ENCODE assay signal across 1 cellular context in the genomic region with DNA sequence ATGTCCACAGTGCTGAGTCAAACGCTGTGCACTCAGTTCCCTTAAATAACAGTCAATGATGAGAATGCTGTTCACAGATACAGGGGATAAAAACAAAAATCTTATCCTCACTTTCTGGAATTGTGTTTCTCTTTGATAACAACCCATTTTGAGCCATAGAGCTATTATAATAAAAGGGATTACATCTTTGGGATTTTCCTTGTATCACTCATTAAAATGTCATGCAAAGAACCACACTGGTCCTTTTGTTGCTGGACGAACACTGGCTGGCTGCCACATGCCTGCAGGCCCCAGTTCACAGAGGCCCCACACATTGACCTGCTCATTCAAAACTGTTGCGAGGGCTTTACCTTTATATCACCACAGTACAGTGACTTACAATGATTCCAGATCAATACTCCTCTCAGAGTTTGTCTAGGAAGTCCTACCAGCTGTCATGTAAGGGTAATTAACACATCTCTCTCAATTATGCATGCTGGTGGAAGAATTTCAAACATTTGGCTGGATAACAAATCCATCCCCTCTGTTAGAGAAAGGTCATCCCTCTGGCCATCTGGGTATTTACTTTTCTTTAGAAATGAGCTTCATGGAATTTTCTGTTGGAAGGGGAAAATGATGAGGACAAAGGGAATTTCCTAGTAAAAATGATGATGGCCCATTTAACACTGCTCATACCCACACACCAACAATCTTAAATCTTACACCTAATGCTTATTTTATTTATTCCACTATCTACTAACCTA.
A peak's percentile ranks its signal among the peaks of the same experiment; 100 is the strongest.
TF ChIP-seq lines count a peak whose summit lies in the region.

No MANE protein-coding gene starts in this region.

TF ChIP-seq in HepG2, 621 proteins besides CTCF, POLR2A, EP300 and RAD21 (continued from another document and continues in another):
- TF ChIP-seq, protein P1, sequence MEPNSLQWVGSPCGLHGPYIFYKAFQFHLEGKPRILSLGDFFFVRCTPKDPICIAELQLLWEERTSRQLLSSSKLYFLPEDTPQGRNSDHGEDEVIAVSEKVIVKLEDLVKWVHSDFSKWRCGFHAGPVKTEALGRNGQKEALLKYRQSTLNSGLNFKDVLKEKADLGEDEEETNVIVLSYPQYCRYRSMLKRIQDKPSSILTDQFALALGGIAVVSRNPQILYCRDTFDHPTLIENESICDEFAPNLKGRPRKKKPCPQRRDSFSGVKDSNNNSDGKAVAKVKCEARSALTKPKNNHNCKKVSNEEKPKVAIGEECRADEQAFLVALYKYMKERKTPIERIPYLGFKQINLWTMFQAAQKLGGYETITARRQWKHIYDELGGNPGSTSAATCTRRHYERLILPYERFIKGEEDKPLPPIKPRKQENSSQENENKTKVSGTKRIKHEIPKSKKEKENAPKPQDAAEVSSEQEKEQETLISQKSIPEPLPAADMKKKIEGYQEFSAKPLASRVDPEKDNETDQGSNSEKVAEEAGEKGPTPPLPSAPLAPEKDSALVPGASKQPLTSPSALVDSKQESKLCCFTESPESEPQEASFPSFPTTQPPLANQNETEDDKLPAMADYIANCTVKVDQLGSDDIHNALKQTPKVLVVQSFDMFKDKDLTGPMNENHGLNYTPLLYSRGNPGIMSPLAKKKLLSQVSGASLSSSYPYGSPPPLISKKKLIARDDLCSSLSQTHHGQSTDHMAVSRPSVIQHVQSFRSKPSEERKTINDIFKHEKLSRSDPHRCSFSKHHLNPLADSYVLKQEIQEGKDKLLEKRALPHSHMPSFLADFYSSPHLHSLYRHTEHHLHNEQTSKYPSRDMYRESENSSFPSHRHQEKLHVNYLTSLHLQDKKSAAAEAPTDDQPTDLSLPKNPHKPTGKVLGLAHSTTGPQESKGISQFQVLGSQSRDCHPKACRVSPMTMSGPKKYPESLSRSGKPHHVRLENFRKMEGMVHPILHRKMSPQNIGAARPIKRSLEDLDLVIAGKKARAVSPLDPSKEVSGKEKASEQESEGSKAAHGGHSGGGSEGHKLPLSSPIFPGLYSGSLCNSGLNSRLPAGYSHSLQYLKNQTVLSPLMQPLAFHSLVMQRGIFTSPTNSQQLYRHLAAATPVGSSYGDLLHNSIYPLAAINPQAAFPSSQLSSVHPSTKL (CRISPR knock-in tag; IDR thresholded peaks at IDR 0.05), result peak; percentile 68; the same call in 1 of the 2 replicates
- peak; percentile 25; the same call in 1 of the 2 replicates for TF ChIP-seq RARA (CRISPR knock-in tag; IDR thresholded peaks at IDR 0.05)
- TF ChIP-seq THRA (CRISPR knock-in tag; IDR thresholded peaks at IDR 0.05; ENCODE audit: borderline replicate concordance), result peak; percentile 46; the same call in 1 of the 2 replicates
- 0 out of 2 replicates have a peak, but pooled peaks have one; percentile 31 for TF ChIP-seq RFXAP (CRISPR knock-in tag; IDR thresholded peaks at IDR 0.05; ENCODE audit: borderline replicate concordance)
- no peak for TF ChIP-seq SKIL (CRISPR knock-in tag; IDR thresholded peaks at IDR 0.05; ENCODE audit: borderline replicate concordance)
- TF ChIP-seq, protein P2, sequence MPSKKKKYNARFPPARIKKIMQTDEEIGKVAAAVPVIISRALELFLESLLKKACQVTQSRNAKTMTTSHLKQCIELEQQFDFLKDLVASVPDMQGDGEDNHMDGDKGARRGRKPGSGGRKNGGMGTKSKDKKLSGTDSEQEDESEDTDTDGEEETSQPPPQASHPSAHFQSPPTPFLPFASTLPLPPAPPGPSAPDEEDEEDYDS (CRISPR knock-in tag; IDR thresholded peaks at IDR 0.05), result 0 out of 2 replicates have a peak, but pooled peaks have one; percentile 14
- TF ChIP-seq ZNF331 (CRISPR knock-in tag; IDR thresholded peaks at IDR 0.05), result no peak
- TF ChIP-seq, protein P3, sequence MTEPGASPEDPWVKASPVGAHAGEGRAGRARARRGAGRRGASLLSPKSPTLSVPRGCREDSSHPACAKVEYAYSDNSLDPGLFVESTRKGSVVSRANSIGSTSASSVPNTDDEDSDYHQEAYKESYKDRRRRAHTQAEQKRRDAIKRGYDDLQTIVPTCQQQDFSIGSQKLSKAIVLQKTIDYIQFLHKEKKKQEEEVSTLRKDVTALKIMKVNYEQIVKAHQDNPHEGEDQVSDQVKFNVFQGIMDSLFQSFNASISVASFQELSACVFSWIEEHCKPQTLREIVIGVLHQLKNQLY (CRISPR knock-in tag; IDR thresholded peaks at IDR 0.05), result peak; percentile 27; the same call in 1 of the 2 replicates
- TF ChIP-seq ZNF10 (CRISPR knock-in tag; IDR thresholded peaks at IDR 0.05; ENCODE audit: borderline replicate concordance, low read depth), result no peak
- 0 out of 2 replicates have a peak, but pooled peaks have one; percentile 43 for TF ChIP-seq ZBTB7B (CRISPR knock-in tag; IDR thresholded peaks at IDR 0.05)
- TF ChIP-seq ZNF75D (CRISPR knock-in tag; IDR thresholded peaks at IDR 0.05; ENCODE audit: borderline replicate concordance), result no peak
- TF ChIP-seq ZBTB46 (CRISPR knock-in tag; IDR thresholded peaks at IDR 0.05; ENCODE audit: borderline replicate concordance), result no peak
- no peak for TF ChIP-seq HCFC1 (IDR thresholded peaks at IDR 0.05; ENCODE audit: low read depth, low read length)
- no peak for TF ChIP-seq BORCS8-MEF2B (CRISPR knock-in tag; IDR thresholded peaks at IDR 0.05)
- no peak for TF ChIP-seq ZNF788 (CRISPR knock-in tag; IDR thresholded peaks at IDR 0.05; ENCODE audit: borderline replicate concordance)
- TF ChIP-seq ZNF124 (CRISPR knock-in tag; IDR thresholded peaks at IDR 0.05), result no peak
- TF ChIP-seq KMT2B (CRISPR knock-in tag; IDR thresholded peaks at IDR 0.05), result peak; percentile 40; the same call in 1 of the 2 replicates
- TF ChIP-seq ZNF101 (CRISPR knock-in tag; IDR thresholded peaks at IDR 0.05; ENCODE audit: borderline replicate concordance, low read depth), result no peak
- no peak for TF ChIP-seq ZMYM2 (CRISPR knock-in tag; IDR thresholded peaks at IDR 0.05)
- TF ChIP-seq ZNF556 (CRISPR knock-in tag; IDR thresholded peaks at IDR 0.05; ENCODE audit: borderline replicate concordance), result 0 out of 2 replicates have a peak, but pooled peaks have one; percentile 32
- TF ChIP-seq E2F2 (CRISPR knock-in tag; IDR thresholded peaks at IDR 0.05; ENCODE audit: borderline replicate concordance), result no peak
- no peak for TF ChIP-seq RELA (CRISPR knock-in tag; IDR thresholded peaks at IDR 0.05)
- TF ChIP-seq PHB2 (IDR thresholded peaks at IDR 0.05; ENCODE audit: partially characterized antibody), result no peak
- TF ChIP-seq ZNF530 (CRISPR knock-in tag; IDR thresholded peaks at IDR 0.05; ENCODE audit: low read depth), result no peak
- peak; percentile 69 for TF ChIP-seq PAXIP1 (CRISPR knock-in tag; conservative IDR thresholded peaks at IDR 0.05)
- TF ChIP-seq, protein P4, sequence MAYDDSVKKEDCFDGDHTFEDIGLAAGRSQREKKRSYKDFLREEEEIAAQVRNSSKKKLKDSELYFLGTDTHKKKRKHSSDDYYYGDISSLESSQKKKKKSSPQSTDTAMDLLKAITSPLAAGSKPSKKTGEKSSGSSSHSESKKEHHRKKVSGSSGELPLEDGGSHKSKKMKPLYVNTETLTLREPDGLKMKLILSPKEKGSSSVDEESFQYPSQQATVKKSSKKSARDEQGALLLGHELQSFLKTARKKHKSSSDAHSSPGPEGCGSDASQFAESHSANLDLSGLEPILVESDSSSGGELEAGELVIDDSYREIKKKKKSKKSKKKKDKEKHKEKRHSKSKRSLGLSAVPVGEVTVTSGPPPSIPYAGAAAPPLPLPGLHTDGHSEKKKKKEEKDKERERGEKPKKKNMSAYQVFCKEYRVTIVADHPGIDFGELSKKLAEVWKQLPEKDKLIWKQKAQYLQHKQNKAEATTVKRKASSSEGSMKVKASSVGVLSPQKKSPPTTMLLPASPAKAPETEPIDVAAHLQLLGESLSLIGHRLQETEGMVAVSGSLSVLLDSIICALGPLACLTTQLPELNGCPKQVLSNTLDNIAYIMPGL (CRISPR knock-in tag; IDR thresholded peaks at IDR 0.05; ENCODE audit: borderline replicate concordance in 1 of 2, low read depth in 1 of 2), result 0 out of 4 replicates have a peak, but pooled peaks of 1 of the 2 experiments have one; percentile 33
- no peak for TF ChIP-seq ZNF546 (CRISPR knock-in tag; conservative IDR thresholded peaks at IDR 0.05)
- TF ChIP-seq NPAS2 (CRISPR knock-in tag; IDR thresholded peaks at IDR 0.05; ENCODE audit: borderline replicate concordance), result no peak
- TF ChIP-seq CSRNP1 (CRISPR knock-in tag; IDR thresholded peaks at IDR 0.05), result 0 out of 2 replicates have a peak, but pooled peaks have one; percentile 26
- 0 out of 2 replicates have a peak, but pooled peaks have one; percentile 16 for TF ChIP-seq DMAP1 (CRISPR knock-in tag; IDR thresholded peaks at IDR 0.05)
- TF ChIP-seq TEF (CRISPR knock-in tag; IDR thresholded peaks at IDR 0.05), result no peak
- no peak for TF ChIP-seq MED8 (CRISPR knock-in tag; IDR thresholded peaks at IDR 0.05; ENCODE audit: insufficient replicate concordance)
